ENCODE assay signal across 21 cellular contexts in the genomic region with DNA sequence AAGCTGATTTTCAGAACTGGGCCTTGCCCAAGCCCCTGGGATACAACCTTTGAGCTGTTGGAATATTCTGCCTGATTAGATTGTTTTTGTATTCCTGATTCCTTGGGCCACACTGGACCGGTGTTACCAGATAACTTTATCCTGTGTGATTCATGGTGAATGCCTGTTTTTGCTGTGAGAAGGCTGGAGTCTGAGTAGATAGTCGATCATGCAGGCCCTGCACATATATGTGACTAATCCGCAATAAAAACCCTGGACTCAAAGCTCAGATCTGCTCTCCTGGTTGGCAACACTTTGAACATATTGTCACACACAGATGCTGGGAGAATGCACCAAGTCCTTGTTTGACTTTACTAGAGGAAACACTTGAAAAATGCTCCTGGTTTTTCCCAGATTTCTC.
DNase-seq lines count a peak whose midpoint lies in the region; ATAC-seq and TF ChIP-seq lines count a peak whose summit lies in the region.
"Had no signal": no experiment of that assay in that cellular context is flagged by ENCODE, and none has a peak within 500 bp of the region (broad histone marks: within the 10 kb centered on the region; RNA-seq: fewer than 3 reads in every experiment).

No MANE protein-coding gene starts in this region.

- POLR2A ChIA-PET in RWPE1 (lab: Yijun Ruan, JAX; ENCODE audit: low non-redundant PET) = no interaction called here
- POLR2A ChIA-PET in activated CD4-positive, alpha-beta memory T cell treated with anti-CD3 and anti-CD28 coated beads, Interleukin-2, amount 10 ng/mL, durations not matched to agents 7 days and 5 days (lab: Charles Lee) = no interaction called here

- H3K4me1 ChIP-seq in GM23338 (ENCODE audit: insufficient read depth) = peaks cover 12% of the 10 kb centered on the region; the same call in 1 of the 2 replicates
- H3K4me1 ChIP-seq: prostate gland, SJCRH30 had no signal

- H3K9me3 Mint-ChIP-seq in GM23338 (peaks cover 15% of the 10 kb centered on the region), nephron progenitor cell (peaks cover 8% of the 10 kb centered on the region), type B pancreatic cell (peaks cover 4% of the 10 kb centered on the region)
- peaks cover 25% of the 10 kb centered on the region for H3K9me3 Mint-ChIP-seq in activated CD4-positive, alpha-beta memory T cell treated with anti-CD3 and anti-CD28 coated beads, Interleukin-2, amount 10 ng/mL, durations not matched to agents 7 days and 5 days
- H3K9me3 Mint-ChIP-seq: activated CD4-positive, alpha-beta T cell treated with anti-CD3 and anti-CD28 coated beads, Interleukin-2, amount 10 ng/mL, durations not matched to agents 24 days and 14 days; stimulated activated naive B cell treated with anti-CD40 and anti-IgM and Interleukin-4, amounts not matched to agents 10 μg/mL and 1 μg/mL and 100 μg/mL, for 72 hours had no signal

- ATAC-seq in GM23338 (no peak), GM21367 (IDR thresholded peaks at IDR 0.05; ENCODE audit: unreplicated experiment) (no peak)
- ATAC-seq: left lobe of liver; stimulated activated naive B cell treated with anti-CD40 and anti-IgM and Interleukin-4, amounts not matched to agents 10 μg/mL and 1 μg/mL and 100 μg/mL, for 72 hours had no signal

- H3K27ac Mint-ChIP-seq in GM23338 = peak overlapping the region; percentile 44; the same call in 1 of the 2 replicates
- H3K27ac Mint-ChIP-seq in nephron progenitor cell = peak overlapping the region; percentile 25
- H3K27ac Mint-ChIP-seq in activated CD4-positive, alpha-beta memory T cell treated with anti-CD3 and anti-CD28 coated beads, Interleukin-2, amount 10 ng/mL, durations not matched to agents 7 days and 5 days = no peak overlapping the region
- H3K27ac Mint-ChIP-seq in type B pancreatic cell = no peak overlapping the region
- H3K27ac Mint-ChIP-seq: activated CD4-positive, alpha-beta T cell treated with anti-CD3 and anti-CD28 coated beads, Interleukin-2, amount 10 ng/mL, durations not matched to agents 24 days and 14 days; stimulated activated naive B cell treated with anti-CD40 and anti-IgM and Interleukin-4, amounts not matched to agents 10 μg/mL and 1 μg/mL and 100 μg/mL, for 72 hours had no signal

- H3K4me3 ChIP-seq in GM23338 (no peak overlapping the region), fibroblast of villous mesenchyme (ENCODE audit: low read depth, low read length) (no peak overlapping the region)
- H3K4me3 ChIP-seq: PC-9, prostate gland, SJCRH30 had no signal

- H3K4me2 ChIP-seq in GM23338 = no peak overlapping the region
- H3K4me2 ChIP-seq: PC-9 had no signal

- H3K4me1 Mint-ChIP-seq in GM23338 (peaks cover 18% of the 10 kb centered on the region), nephron progenitor cell (peaks cover 46% of the 10 kb centered on the region), type B pancreatic cell (ENCODE audit: unreplicated experiment) (peaks cover 17% of the 10 kb centered on the region)
- no peaks in the 10 kb centered on the region for H3K4me1 Mint-ChIP-seq in activated CD4-positive, alpha-beta memory T cell treated with anti-CD3 and anti-CD28 coated beads, Interleukin-2, amount 10 ng/mL, durations not matched to agents 7 days and 5 days
- H3K4me1 Mint-ChIP-seq: activated CD4-positive, alpha-beta T cell treated with anti-CD3 and anti-CD28 coated beads, Interleukin-2, amount 10 ng/mL, durations not matched to agents 24 days and 14 days had no signal

- H3K4me3 Mint-ChIP-seq in GM23338 (no peak overlapping the region), nephron progenitor cell (no peak overlapping the region), type B pancreatic cell (no peak overlapping the region)
- H3K4me3 Mint-ChIP-seq in activated CD4-positive, alpha-beta memory T cell treated with anti-CD3 and anti-CD28 coated beads, Interleukin-2, amount 10 ng/mL, durations not matched to agents 7 days and 5 days = no peak overlapping the region
- H3K4me3 Mint-ChIP-seq: activated CD4-positive, alpha-beta T cell treated with anti-CD3 and anti-CD28 coated beads, Interleukin-2, amount 10 ng/mL, durations not matched to agents 24 days and 14 days; brain; stimulated activated naive B cell treated with anti-CD40 and anti-IgM and Interleukin-4, amounts not matched to agents 10 μg/mL and 1 μg/mL and 100 μg/mL, for 72 hours had no signal

- H3K79me2 ChIP-seq in GM23338 (replicated peaks; ENCODE audit: insufficient read depth) = no peaks in the 10 kb centered on the region

- H3K36me3 Mint-ChIP-seq in GM23338 (ENCODE audit: low read depth) = peaks cover 25% of the 10 kb centered on the region
- peaks cover 10% of the 10 kb centered on the region for H3K36me3 Mint-ChIP-seq in nephron progenitor cell (ENCODE audit: low read depth)
- H3K36me3 Mint-ChIP-seq in activated CD4-positive, alpha-beta memory T cell treated with anti-CD3 and anti-CD28 coated beads, Interleukin-2, amount 10 ng/mL, durations not matched to agents 7 days and 5 days (ENCODE audit: low read depth) = no peaks in the 10 kb centered on the region
- H3K36me3 Mint-ChIP-seq in type B pancreatic cell = peaks cover 8% of the 10 kb centered on the region
- H3K36me3 Mint-ChIP-seq: brain; stimulated activated naive B cell treated with anti-CD40 and anti-IgM and Interleukin-4, amounts not matched to agents 10 μg/mL and 1 μg/mL and 100 μg/mL, for 72 hours had no signal

- no peak for DNase-seq in GM23338 (ENCODE audit: low spot score)
- DNase-seq in RWPE1 (ENCODE audit: low spot score) = peak; percentile 15
- DNase-seq in fibroblast of villous mesenchyme (ENCODE audit: low read depth) = peak; percentile 7
- DNase-seq in nephron progenitor cell = no peak
- DNase-seq in activated CD4-positive, alpha-beta memory T cell treated with anti-CD3 and anti-CD28 coated beads, Interleukin-2, amount 10 ng/mL, durations not matched to agents 7 days and 5 days = no peak
- no peak for DNase-seq in NCI-H69 (lab: John Stamatoyannopoulos, UW)
- DNase-seq in type B pancreatic cell (ENCODE audit: extremely low spot score, unreplicated experiment) = no peak
- DNase-seq: activated CD4-positive, alpha-beta T cell treated with anti-CD3 and anti-CD28 coated beads, Interleukin-2, amount 10 ng/mL, durations not matched to agents 24 days and 14 days; C1 segment of cervical spinal cord; effector CD8-positive, alpha-beta T cell; glutamatergic neuron; NCI-H1048; NCI-H2029; NCI-H2227 treated with DMSO at 0.1 percent for 48 hours; PC-9; SJCRH30; stimulated activated naive B cell treated with anti-CD40 and anti-IgM and Interleukin-4, amounts not matched to agents 10 μg/mL and 1 μg/mL and 100 μg/mL, for 72 hours had no signal

- peaks cover 14% of the 10 kb centered on the region; the same call in 1 of the 2 replicates for H3K9me2 ChIP-seq in GM23338 (ENCODE audit: insufficient read depth)

- TF ChIP-seq CTCF in GM23338 (conservative IDR thresholded peaks at IDR 0.05; ENCODE audit: low read depth in 2 of 2) (no peak), RWPE1 (conservative IDR thresholded peaks at IDR 0.05; ENCODE audit: low read depth) (no peak), fibroblast of villous mesenchyme (IDR thresholded peaks at IDR 0.05; ENCODE audit: insufficient read depth, low read depth, low read length) (no peak), nephron progenitor cell (IDR thresholded peaks at IDR 0.05) (no peak), type B pancreatic cell (conservative IDR thresholded peaks at IDR 0.05) (no peak)

- CTCF ChIA-PET in RWPE1 (lab: Yijun Ruan, JAX) = no interaction called here
- CTCF ChIA-PET in activated CD4-positive, alpha-beta memory T cell treated with anti-CD3 and anti-CD28 coated beads, Interleukin-2, amount 10 ng/mL, durations not matched to agents 7 days and 5 days (lab: Charles Lee) = no interaction called here

- no peaks in the 10 kb centered on the region for H3K36me3 ChIP-seq in GM23338 (ENCODE audit: insufficient read depth)
- H3K36me3 ChIP-seq: prostate gland, SJCRH30 had no signal

- no peaks in the 10 kb centered on the region for H4K20me1 ChIP-seq in GM23338 (replicated peaks; ENCODE audit: insufficient read depth)

- no peaks in the 10 kb centered on the region for H3K27me3 ChIP-seq in GM23338 (ENCODE audit: insufficient read depth)
- H3K27me3 ChIP-seq: SJCRH30 had no signal

- H3F3A ChIP-seq in GM23338 (replicated peaks; ENCODE audit: low read depth) = no peaks in the 10 kb centered on the region

- peak overlapping the region; percentile 75; the same call in 1 of the 2 replicates for H2AFZ ChIP-seq in GM23338
- H2AFZ ChIP-seq: PC-9 had no signal

- H3K27me3 Mint-ChIP-seq in GM23338 (ENCODE audit: insufficient read depth, low read depth, poor library complexity) (peaks cover 15% of the 10 kb centered on the region), nephron progenitor cell (ENCODE audit: low read depth, poor library complexity) (peaks cover 5% of the 10 kb centered on the region), type B pancreatic cell (no peaks in the 10 kb centered on the region)
- H3K27me3 Mint-ChIP-seq in activated CD4-positive, alpha-beta memory T cell treated with anti-CD3 and anti-CD28 coated beads, Interleukin-2, amount 10 ng/mL, durations not matched to agents 7 days and 5 days = no peaks in the 10 kb centered on the region
- H3K27me3 Mint-ChIP-seq: activated CD4-positive, alpha-beta T cell treated with anti-CD3 and anti-CD28 coated beads, Interleukin-2, amount 10 ng/mL, durations not matched to agents 24 days and 14 days; stimulated activated naive B cell treated with anti-CD40 and anti-IgM and Interleukin-4, amounts not matched to agents 10 μg/mL and 1 μg/mL and 100 μg/mL, for 72 hours had no signal

- H3K27ac ChIP-seq in GM23338 (ENCODE audit: low read depth) = no peak overlapping the region
- no peak overlapping the region for H3K27ac ChIP-seq in RWPE1
- H3K27ac ChIP-seq: PC-9, prostate gland, SJCRH30 had no signal

TF ChIP-seq in GM23338, 12 proteins besides CTCF, POLR2A, EP300 and RAD21 (continues in another document):
- TF ChIP-seq ZNF331 (CRISPR knock-in tag; IDR thresholded peaks at IDR 0.05; ENCODE audit: low read depth) (no peak), POLR2AphosphoS5 (IDR thresholded peaks at IDR 0.05; ENCODE audit: low read depth) (no peak)

Comparison
In these comparisons a context has a peak if more than half of its experiments do, and no peak if none do; other contexts are left out.
1. DNase-seq: peak in RWPE1 (single experiment) and fibroblast of villous mesenchyme (single experiment); none in GM23338 (single experiment), nephron progenitor cell (single experiment), activated CD4-positive, alpha-beta memory T cell treated with anti-CD3 and anti-CD28 coated beads, Interleukin-2, amount 10 ng/mL, durations not matched to agents 7 days and 5 days (single experiment), NCI-H69 (single experiment) and type B pancreatic cell (single experiment).
2. H3K27ac Mint-ChIP-seq: peak in GM23338 (single experiment) and nephron progenitor cell (single experiment); none in activated CD4-positive, alpha-beta memory T cell treated with anti-CD3 and anti-CD28 coated beads, Interleukin-2, amount 10 ng/mL, durations not matched to agents 7 days and 5 days (single experiment) and type B pancreatic cell (single experiment).